Comparison of ENCODE assay signal across 14 cellular contexts in the genomic region with DNA sequence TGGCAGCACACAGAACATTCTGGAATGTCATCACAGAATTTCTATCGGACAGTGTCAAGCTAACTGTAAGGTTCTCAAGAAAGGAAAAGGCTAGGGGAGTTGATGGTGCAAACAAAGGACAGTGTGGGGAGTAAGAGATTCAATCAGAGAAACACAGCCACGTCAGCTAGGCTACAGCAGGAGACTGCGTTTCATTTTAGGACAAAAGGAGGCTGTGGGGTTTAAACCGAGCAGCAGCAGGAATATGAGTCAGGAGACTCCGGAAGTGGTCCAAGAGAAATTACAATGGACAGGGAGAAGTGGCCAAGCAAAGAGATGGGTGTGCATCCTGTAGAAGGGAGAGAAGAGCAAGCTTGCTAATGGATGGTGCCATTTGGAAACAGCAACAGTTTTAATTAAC. TPM values are rescaled to one million over a fixed set of nuclear protein-coding genes. Genes with fewer than 3 reads are reported as not detected.
DNase-seq lines count a peak whose midpoint lies in the region; ATAC-seq and TF ChIP-seq lines count a peak whose summit lies in the region.
"Had no signal": no experiment of that assay in that cellular context is flagged by ENCODE, and none has a peak within 500 bp of the region (broad histone marks: within the 10 kb centered on the region; RNA-seq: fewer than 3 reads in every experiment).

No MANE protein-coding gene starts in this region.

- H3K27me3 ChIP-seq in uterus, result no peaks in the 10 kb centered on the region
- H3K27me3 ChIP-seq: colonic mucosa, neutrophil had no signal

- H3K4me1 ChIP-seq in uterus, result peaks cover 0 to 6% of the 10 kb centered on the region in 2 donors
- H3K4me1 ChIP-seq: colonic mucosa had no signal

- in situ Hi-C loops in ACHN (cut with HindIII; ENCODE audit: low pct_ligation_motif_present, low pct_unique_long_range_greater_than_20kb, low sequenced_read_pairs), result loop anchor here (25.0 kb wide), 1 partner anchor 307 kb away; no protein-coding TSS in a partner anchor

- no peaks in the 10 kb centered on the region for H3K27me3 Mint-ChIP-seq in activated naive CD8-positive, alpha-beta T cell treated with anti-CD3 and anti-CD28 coated beads for 36 hours
- no peaks in the 10 kb centered on the region for H3K27me3 Mint-ChIP-seq in activated naive CD8-positive, alpha-beta T cell treated with anti-CD3 and anti-CD28 coated beads, Interleukin-2, amount 50 U/mL, for 24 hours
- H3K27me3 Mint-ChIP-seq in mesothelial cell of epicardium (ENCODE audit: low read depth), result no peaks in the 10 kb centered on the region
- no peaks in the 10 kb centered on the region for H3K27me3 Mint-ChIP-seq in stimulated activated memory B cell treated with anti-CD40 and anti-IgM and Interleukin-4, amounts not matched to agents 10 μg/mL and 1 μg/mL and 100 μg/mL, for 72 hours
- H3K27me3 Mint-ChIP-seq: activated CD4-positive, alpha-beta T cell treated with anti-CD3 and anti-CD28 coated beads, Interleukin-2, amount 10 ng/mL, durations not matched to agents 24 days and 14 days had no signal

- TF ChIP-seq CTCF in mesothelial cell of epicardium (IDR thresholded peaks at IDR 0.05; ENCODE audit: unreplicated experiment), result no peak
- no peak for TF ChIP-seq CTCF in uterus (IDR thresholded peaks at IDR 0.05)

- H3K4me3 Mint-ChIP-seq in activated naive CD8-positive, alpha-beta T cell treated with anti-CD3 and anti-CD28 coated beads for 36 hours, result no peak overlapping the region
- H3K4me3 Mint-ChIP-seq in activated naive CD8-positive, alpha-beta T cell treated with anti-CD3 and anti-CD28 coated beads, Interleukin-2, amount 50 U/mL, for 24 hours, result no peak overlapping the region
- no peak overlapping the region for H3K4me3 Mint-ChIP-seq in mesothelial cell of epicardium
- H3K4me3 Mint-ChIP-seq in stimulated activated memory B cell treated with anti-CD40 and anti-IgM and Interleukin-4, amounts not matched to agents 10 μg/mL and 1 μg/mL and 100 μg/mL, for 72 hours, result no peak overlapping the region
- H3K4me3 Mint-ChIP-seq: activated CD4-positive, alpha-beta T cell treated with anti-CD3 and anti-CD28 coated beads, Interleukin-2, amount 10 ng/mL, durations not matched to agents 24 days and 14 days had no signal

- no peaks in the 10 kb centered on the region for H3K9me3 ChIP-seq in uterus
- H3K9me3 ChIP-seq: colonic mucosa, neutrophil had no signal

- intact Hi-C loops in uterus (cut with DNase I; ENCODE audit: low total_unique reads), result no loop called here

- H3K36me3 ChIP-seq in uterus, result no peaks in the 10 kb centered on the region

- no peak for DNase-seq in activated naive CD8-positive, alpha-beta T cell treated with anti-CD3 and anti-CD28 coated beads for 36 hours
- DNase-seq in activated naive CD8-positive, alpha-beta T cell treated with anti-CD3 and anti-CD28 coated beads, Interleukin-2, amount 50 U/mL, for 24 hours, result no peak
- DNase-seq in caudate nucleus (lab: John Stamatoyannopoulos, UW) (peak in 4 of 61 donors; percentile 3 to 21 (median 17)), mesothelial cell of epicardium (ENCODE audit: low spot score in 2 of 2, unreplicated experiment in 2 of 2) (no peak), uterus (no peak), ACHN (no peak)
- DNase-seq: activated CD4-positive, alpha-beta T cell treated with anti-CD3 and anti-CD28 coated beads, Interleukin-2, amount 10 ng/mL, durations not matched to agents 24 days and 14 days; colonic mucosa; DND-41; H7; NCI-H2107 had no signal

- H3K27ac ChIP-seq in caudate nucleus (ENCODE audit: low read depth, low read length) (peak overlapping the region; percentile 82), uterus (peak overlapping the region; percentile 15 to 16)
- H3K27ac ChIP-seq: colonic mucosa, neutrophil had no signal

- peak overlapping the region; percentile 50 for H3K27ac Mint-ChIP-seq in activated naive CD8-positive, alpha-beta T cell treated with anti-CD3 and anti-CD28 coated beads for 36 hours
- H3K27ac Mint-ChIP-seq in activated naive CD8-positive, alpha-beta T cell treated with anti-CD3 and anti-CD28 coated beads, Interleukin-2, amount 50 U/mL, for 24 hours, result no peak overlapping the region
- peak overlapping the region; percentile 2 for H3K27ac Mint-ChIP-seq in mesothelial cell of epicardium
- no peak overlapping the region for H3K27ac Mint-ChIP-seq in stimulated activated memory B cell treated with anti-CD40 and anti-IgM and Interleukin-4, amounts not matched to agents 10 μg/mL and 1 μg/mL and 100 μg/mL, for 72 hours
- H3K27ac Mint-ChIP-seq: activated CD4-positive, alpha-beta T cell treated with anti-CD3 and anti-CD28 coated beads, Interleukin-2, amount 10 ng/mL, durations not matched to agents 24 days and 14 days had no signal

- H3K4me1 Mint-ChIP-seq in activated naive CD8-positive, alpha-beta T cell treated with anti-CD3 and anti-CD28 coated beads for 36 hours, result peaks cover 10% of the 10 kb centered on the region
- H3K4me1 Mint-ChIP-seq in activated naive CD8-positive, alpha-beta T cell treated with anti-CD3 and anti-CD28 coated beads, Interleukin-2, amount 50 U/mL, for 24 hours, result no peaks in the 10 kb centered on the region
- peaks cover 40% of the 10 kb centered on the region for H3K4me1 Mint-ChIP-seq in mesothelial cell of epicardium
- no peaks in the 10 kb centered on the region for H3K4me1 Mint-ChIP-seq in stimulated activated memory B cell treated with anti-CD40 and anti-IgM and Interleukin-4, amounts not matched to agents 10 μg/mL and 1 μg/mL and 100 μg/mL, for 72 hours

- no peak overlapping the region for H3K4me3 ChIP-seq in uterus
- H3K4me3 ChIP-seq: colonic mucosa had no signal

- H3K9me3 Mint-ChIP-seq in activated naive CD8-positive, alpha-beta T cell treated with anti-CD3 and anti-CD28 coated beads for 36 hours, result no peaks in the 10 kb centered on the region
- no peaks in the 10 kb centered on the region for H3K9me3 Mint-ChIP-seq in activated naive CD8-positive, alpha-beta T cell treated with anti-CD3 and anti-CD28 coated beads, Interleukin-2, amount 50 U/mL, for 24 hours
- H3K9me3 Mint-ChIP-seq in mesothelial cell of epicardium, result no peaks in the 10 kb centered on the region
- no peaks in the 10 kb centered on the region for H3K9me3 Mint-ChIP-seq in stimulated activated memory B cell treated with anti-CD40 and anti-IgM and Interleukin-4, amounts not matched to agents 10 μg/mL and 1 μg/mL and 100 μg/mL, for 72 hours
- H3K9me3 Mint-ChIP-seq: activated CD4-positive, alpha-beta T cell treated with anti-CD3 and anti-CD28 coated beads, Interleukin-2, amount 10 ng/mL, durations not matched to agents 24 days and 14 days had no signal

- TF ChIP-seq POLR2A in uterus (IDR thresholded peaks at IDR 0.05), result no peak

- ATAC-seq in activated naive CD8-positive, alpha-beta T cell treated with anti-CD3 and anti-CD28 coated beads, Interleukin-2, amount 50 U/mL, for 24 hours, result no peak
- ATAC-seq in GM21360 (IDR thresholded peaks at IDR 0.05; ENCODE audit: unreplicated experiment), result no peak
- ATAC-seq in stimulated activated memory B cell treated with anti-CD40 and anti-IgM and Interleukin-4, amounts not matched to agents 10 μg/mL and 1 μg/mL and 100 μg/mL, for 72 hours, result no peak

- peaks cover 11% of the 10 kb centered on the region for H3K36me3 Mint-ChIP-seq in activated naive CD8-positive, alpha-beta T cell treated with anti-CD3 and anti-CD28 coated beads for 36 hours
- H3K36me3 Mint-ChIP-seq in activated naive CD8-positive, alpha-beta T cell treated with anti-CD3 and anti-CD28 coated beads, Interleukin-2, amount 50 U/mL, for 24 hours (ENCODE audit: low read depth), result peaks cover 21% of the 10 kb centered on the region
- H3K36me3 Mint-ChIP-seq in mesothelial cell of epicardium, result peaks cover 22% of the 10 kb centered on the region
- H3K36me3 Mint-ChIP-seq in stimulated activated memory B cell treated with anti-CD40 and anti-IgM and Interleukin-4, amounts not matched to agents 10 μg/mL and 1 μg/mL and 100 μg/mL, for 72 hours, result peaks cover 53% of the 10 kb centered on the region

RNA-seq across cellular contexts. Expression of gene C1orf198, which starts 37.4 kb away (rescaled TPM):
- 1 to 10 TPM; 5.8 to 6.7 TPM for total RNA-seq in activated naive CD8-positive, alpha-beta T cell treated with anti-CD3 and anti-CD28 coated beads for 36 hours
- 143 to 151 TPM (median 149 TPM) in 3 replicates for total RNA-seq in mesothelial cell of epicardium
- 10 to 100 TPM; 41.0 to 80.0 (median 60.8) TPM for total RNA-seq in uterus

Comparison
In these comparisons a context has a peak if more than half of its experiments do, and no peak if none do; other contexts are left out.
1. H3K27ac Mint-ChIP-seq: peak in activated naive CD8-positive, alpha-beta T cell treated with anti-CD3 and anti-CD28 coated beads for 36 hours (single experiment) and mesothelial cell of epicardium (single experiment); none in activated naive CD8-positive, alpha-beta T cell treated with anti-CD3 and anti-CD28 coated beads, Interleukin-2, amount 50 U/mL, for 24 hours (single experiment) and stimulated activated memory B cell treated with anti-CD40 and anti-IgM and Interleukin-4, amounts not matched to agents 10 μg/mL and 1 μg/mL and 100 μg/mL, for 72 hours (single experiment).
2. RNA of gene C1orf198, which starts 37.4 kb away (total RNA-seq): 143 to 151 TPM in mesothelial cell of epicardium and 41.0 to 80.0 TPM in uterus; 5.8 to 6.7 TPM in activated naive CD8-positive, alpha-beta T cell treated with anti-CD3 and anti-CD28 coated beads for 36 hours; every median in the first group is over 4 times any median in the second.